In genomic region chr20:50793575-50794016, GRCh38 we compare ENCODE assay signal across 1 cellular context.
TF ChIP-seq lines count a peak whose summit lies in the region.

No MANE protein-coding gene starts in this region.

TF ChIP-seq in GM12878, 131 proteins besides CTCF, POLR2A, EP300 and RAD21:
- TF ChIP-seq ZNF384 (IDR thresholded peaks at IDR 0.05; ENCODE audit: borderline replicate concordance, low read depth, low read length), result peak; percentile 81
- TF ChIP-seq ZNF217 (IDR thresholded peaks at IDR 0.05), result peak; percentile 75; the same call in 1 of the 2 replicates
TF ChIP-seq in GM12878: peak in this region for 2; not testable (repeated sequence) for 129.
